ENCODE assay signal across 1 cellular context in genomic region chr1:10507111-10507879, GRCh38.
TF ChIP-seq lines count a peak whose summit lies in the region.

No MANE protein-coding gene starts in this region.

TF ChIP-seq in GM12878, 131 proteins besides CTCF, POLR2A, EP300 and RAD21 (continued from another document):
- no peak for TF ChIP-seq ZNF24 (IDR thresholded peaks at IDR 0.05)
- TF ChIP-seq MYC (IDR thresholded peaks at IDR 0.05; ENCODE audit: insufficient read depth, insufficient read length, insufficient replicate concordance, low read length, severe bottlenecking) = no peak
- TF ChIP-seq ZNF274 (IDR thresholded peaks at IDR 0.05; ENCODE audit: insufficient read depth, insufficient read length) = no peak
- TF ChIP-seq SREBF2 (IDR thresholded peaks at IDR 0.05; ENCODE audit: low read length) = no peak
- TF ChIP-seq PML (IDR thresholded peaks at IDR 0.05; ENCODE audit: low read length) = no peak
- TF ChIP-seq E2F4 (IDR thresholded peaks at IDR 0.05; ENCODE audit: low read depth, low read length) = no peak
- TF ChIP-seq REST (IDR thresholded peaks at IDR 0.05; ENCODE audit: low read depth, low read length) = no peak
- no peak for TF ChIP-seq CHD2 (IDR thresholded peaks at IDR 0.05; ENCODE audit: borderline replicate concordance, low read depth, low read length)
- TF ChIP-seq RFX5 (IDR thresholded peaks at IDR 0.05; ENCODE audit: low read depth, low read length) = no peak
- 0 out of 2 replicates have a peak, but pooled peaks have one; percentile 31 for TF ChIP-seq YY1 (IDR thresholded peaks at IDR 0.05; ENCODE audit: low read depth, low read length)
- TF ChIP-seq POU2F2 (IDR thresholded peaks at IDR 0.05; ENCODE audit: borderline replicate concordance, low read depth, low read length) = peak; percentile 16; the same call in 1 of the 3 replicates
- TF ChIP-seq EGR1 (IDR thresholded peaks at IDR 0.05; ENCODE audit: borderline replicate concordance in 1 of 2, low read depth in 2 of 2, low read length in 2 of 2) = no peak
- TF ChIP-seq E4F1 (IDR thresholded peaks at IDR 0.05; ENCODE audit: borderline replicate concordance, partially characterized antibody) = no peak
- TF ChIP-seq MEF2B (IDR thresholded peaks at IDR 0.05; ENCODE audit: partially characterized antibody, poor library complexity, severe bottlenecking) = peak; percentile 60
- no peak for TF ChIP-seq KDM1A (IDR thresholded peaks at IDR 0.05; ENCODE audit: borderline replicate concordance)
- TF ChIP-seq YBX1 (IDR thresholded peaks at IDR 0.05) = no peak
- TF ChIP-seq CBX3 (IDR thresholded peaks at IDR 0.05; ENCODE audit: borderline replicate concordance, low read depth) = no peak
- TF ChIP-seq IKZF2 (IDR thresholded peaks at IDR 0.05) = no peak
- TF ChIP-seq CEBPB (IDR thresholded peaks at IDR 0.05; ENCODE audit: borderline replicate concordance in 1 of 2, low read depth in 2 of 2, low read length in 2 of 2) = 0 out of 4 replicates have a peak, but pooled peaks of 1 of the 2 experiments have one; percentile 40
- TF ChIP-seq RAD51 (IDR thresholded peaks at IDR 0.05) = no peak
- TF ChIP-seq ZBTB33 (IDR thresholded peaks at IDR 0.05) = no peak
- TF ChIP-seq ESRRA (IDR thresholded peaks at IDR 0.05; ENCODE audit: low read length) = no peak
- TF ChIP-seq FOXM1 (IDR thresholded peaks at IDR 0.05; ENCODE audit: low read depth, low read length) = no peak
- no peak for TF ChIP-seq SUPT20H (IDR thresholded peaks at IDR 0.05; ENCODE audit: borderline replicate concordance, control insufficient read depth, low read depth, low read length)
- TF ChIP-seq SMAD5 (IDR thresholded peaks at IDR 0.05; ENCODE audit: low read depth) = no peak
- no peak for TF ChIP-seq MXI1 (IDR thresholded peaks at IDR 0.05; ENCODE audit: low read depth, low read length)
- TF ChIP-seq RBBP5 (conservative IDR thresholded peaks at IDR 0.05) = no peak
